24 cellular contexts compared by ENCODE assay signal in the genomic region with DNA sequence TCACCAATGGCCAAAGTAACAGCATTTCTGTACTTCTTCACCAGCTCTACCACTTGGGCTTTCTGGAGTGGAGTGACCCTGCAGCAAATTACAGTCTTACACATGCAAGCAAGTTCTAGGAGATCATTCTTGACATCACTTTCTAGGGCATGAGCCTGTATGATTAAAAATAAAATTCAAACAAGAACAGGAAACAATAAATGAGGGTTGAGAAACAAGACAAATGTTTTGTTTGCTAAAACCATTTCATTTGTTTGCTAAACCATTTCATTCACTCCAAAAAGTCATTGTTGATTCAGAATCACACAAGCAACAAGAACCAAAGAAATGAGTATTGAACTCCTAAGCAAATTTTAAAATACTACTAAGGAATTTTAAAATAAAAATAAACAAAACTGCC.
"Had no signal": no experiment of that assay in that cellular context is flagged by ENCODE, and none has a peak within 500 bp of the region (broad histone marks: within the 10 kb centered on the region; RNA-seq: fewer than 3 reads in every experiment).

No MANE protein-coding gene starts in this region.

- H3K27ac ChIP-seq: gastrocnemius medialis, spleen, WERI-Rb-1 had no signal

- H3K4me3 ChIP-seq: esophagus muscularis mucosa, gastrocnemius medialis, left ventricle myocardium inferior, lung, spleen, tibial nerve had no signal

- FAIRE-seq: colon, TTC549 had no signal

- H3K36me3 ChIP-seq: esophagus muscularis mucosa, gastrocnemius medialis, left ventricle myocardium inferior, tibial nerve, WERI-Rb-1 had no signal

- ATAC-seq: activated CD8-positive, alpha-beta memory T cell treated with anti-CD3 and anti-CD28 coated beads, Interleukin-2, amount 10 ng/mL, durations not matched to agents 7 days and 5 days; activated CD8-positive, alpha-beta T cell treated with anti-CD3 and anti-CD28 coated beads, Interleukin-2, amount 10 ng/mL, durations not matched to agents 7 days and 5 days; activated naive CD4-positive, alpha-beta T cell treated with anti-CD3 and anti-CD28 coated beads, Interleukin-2, amount 50 U/mL, for 72 hours; activated T-cell treated with anti-CD3 and anti-CD28 coated beads, Interleukin-2, amount 50 U/mL, for 72 hours; gastrocnemius medialis; right cardiac atrium had no signal

- H3K27me3 ChIP-seq: esophagus muscularis mucosa, gastrocnemius medialis, spleen, tibial nerve had no signal

- DNase-seq: activated CD4-positive, alpha-beta T cell treated with anti-CD3 and anti-CD28 coated beads, Interleukin-2, amount 50 U/mL, for 1 hour; activated CD4-positive, CD25-positive, alpha-beta regulatory T cell treated with anti-CD3 and anti-CD28 coated beads, Interleukin-2, amount 50 U/mL, for 72 hours; activated CD8-positive, alpha-beta memory T cell treated with anti-CD3 and anti-CD28 coated beads, Interleukin-2, amount 10 ng/mL, durations not matched to agents 7 days and 5 days; activated CD8-positive, alpha-beta T cell treated with anti-CD3 and anti-CD28 coated beads, Interleukin-2, amount 10 ng/mL, durations not matched to agents 7 days and 5 days; activated naive CD4-positive, alpha-beta T cell; activated T-cell treated with anti-CD3 and anti-CD28 coated beads, Interleukin-2, amount 50 U/mL, for 72 hours; anterior cingulate cortex; dermis blood vessel endothelial cell; effector CD4-positive, alpha-beta T cell; gastrocnemius medialis; glutamatergic neuron; islet precursor cell; left ventricle myocardium inferior; right cardiac atrium; spleen; stimulated activated naive CD4-positive, alpha-beta T cell; T-helper 9 cell; WERI-Rb-1 had no signal

- H3K4me1 ChIP-seq: gastrocnemius medialis, spleen had no signal

- H3K9me3 ChIP-seq: esophagus muscularis mucosa, gastrocnemius medialis, left ventricle myocardium inferior, spleen, tibial nerve had no signal
